In the genomic region with DNA sequence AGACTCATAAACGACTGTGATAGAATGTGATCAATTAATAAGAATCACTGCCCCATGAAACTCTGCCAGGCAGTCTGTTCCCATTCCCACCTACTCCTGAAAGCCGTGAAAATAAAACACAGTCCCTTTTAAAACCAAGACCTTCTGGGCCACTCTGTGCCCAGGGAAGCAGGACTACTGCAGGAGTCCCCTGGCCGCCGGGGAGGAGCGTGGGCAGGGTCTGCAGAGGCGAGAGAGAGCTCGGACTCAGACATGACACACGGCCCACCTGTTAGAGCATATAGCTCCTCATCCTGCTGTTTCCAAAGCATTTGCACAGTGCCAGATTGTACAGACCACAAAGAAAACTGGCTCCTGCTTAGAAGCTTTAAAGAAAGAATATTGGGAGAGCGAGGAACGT, we compare ENCODE assay signal across 3 cellular contexts.
"Had no signal": no experiment of that assay in that cellular context is flagged by ENCODE, and none has a peak within 500 bp of the region (broad histone marks: within the 10 kb centered on the region; RNA-seq: fewer than 3 reads in every experiment).

No MANE protein-coding gene starts in this region.

- DNase-seq: GDM1, GF-D8 had no signal

- H3K4me3 ChIP-seq: GM12878 had no signal
